19 cellular contexts compared by ENCODE assay signal in genomic region chr2:30338475-30338874, GRCh38.
DNase-seq lines count a peak whose midpoint lies in the region; ATAC-seq and TF ChIP-seq lines count a peak whose summit lies in the region.
"Had no signal": no experiment of that assay in that cellular context is flagged by ENCODE, and none has a peak within 500 bp of the region (broad histone marks: within the 10 kb centered on the region; RNA-seq: fewer than 3 reads in every experiment).

No MANE protein-coding gene starts in this region.

- H3K27me3 Mint-ChIP-seq in CD4-positive, alpha-beta memory T cell, result no peaks in the 10 kb centered on the region
- H3K27me3 Mint-ChIP-seq in activated B cell treated with CpG ODN at 0.5 μM for 24 hours (no peaks in the 10 kb centered on the region), memory B cell (no peaks in the 10 kb centered on the region)

- H3K4me2 ChIP-seq in BLaER1 treated with 17β-estradiol and CSF1 and Interleukin-3, amounts not matched to agents 10 nM and 100 nM, result peak overlapping the region in 8 of 11 experiments; percentile 84 to 93 (median 92); a peak in 13 of 22 replicates

- H3K36me3 Mint-ChIP-seq in CD4-positive, alpha-beta memory T cell, result peaks cover 0 to 5% of the 10 kb centered on the region in 2 donors
- H3K36me3 Mint-ChIP-seq in activated B cell treated with CpG ODN at 0.5 μM for 24 hours (ENCODE audit: low read depth), result peaks cover 11% of the 10 kb centered on the region
- H3K36me3 Mint-ChIP-seq in memory B cell, result peaks cover 10% of the 10 kb centered on the region

- H3K4me1 ChIP-seq in BLaER1 treated with 17β-estradiol and CSF1 and Interleukin-3, amounts not matched to agents 10 nM and 100 nM, result peaks cover 40 to 63% (median 54%) of the 10 kb centered on the region in 10 experiments
- H3K4me1 ChIP-seq in CD4-positive, alpha-beta memory T cell (ENCODE audit: insufficient read depth, low read length), result peaks cover 60% of the 10 kb centered on the region

- H3K9me3 Mint-ChIP-seq in CD4-positive, alpha-beta memory T cell, result peaks cover 0 to 7% (median 2%) of the 10 kb centered on the region in 8 donors
- H3K9me3 Mint-ChIP-seq in activated B cell treated with CpG ODN at 0.5 μM for 24 hours (peaks cover 11% of the 10 kb centered on the region), memory B cell (peaks cover 10% of the 10 kb centered on the region)

- CTCF ChIA-PET in CD4-positive, alpha-beta memory T cell (lab: Charles Lee; ENCODE audit: partially characterized antibody), result interaction anchor here (5.1 to 6.5 kb wide), 4 partner anchors 70 to 137 kb away, joined by 31 to 85 read pairs (median 60); partner anchors contain the start of gene LBH
- CTCF ChIA-PET in activated B cell treated with CpG ODN at 0.5 μM for 24 hours (lab: Charles Lee), result no interaction called here

- TF ChIP-seq CTCF in activated B cell treated with CpG ODN at 0.5 μM for 24 hours (IDR thresholded peaks at IDR 0.05), result no peak

- H3K36me3 ChIP-seq in BLaER1 treated with 17β-estradiol and CSF1 and Interleukin-3, amounts not matched to agents 10 nM and 100 nM, result no peaks in the 10 kb centered on the region
- H3K36me3 ChIP-seq in CD4-positive, alpha-beta memory T cell (ENCODE audit: insufficient read depth, low read length), result no peaks in the 10 kb centered on the region
- H3K36me3 ChIP-seq: ascending aorta had no signal

- peak overlapping the region; percentile 94 to 97 (median 96) for H3K27ac Mint-ChIP-seq in CD4-positive, alpha-beta memory T cell
- H3K27ac Mint-ChIP-seq in activated B cell treated with CpG ODN at 0.5 μM for 24 hours (peak overlapping the region; percentile 98), memory B cell (peak overlapping the region; percentile 93)

- H3K27ac ChIP-seq in BLaER1 treated with 17β-estradiol and CSF1 and Interleukin-3, amounts not matched to agents 10 nM and 100 nM, result peak overlapping the region in 4 of 11 experiments; percentile 39 to 83 (median 75); a peak in 7 of 22 replicates
- H3K27ac ChIP-seq in CD4-positive, alpha-beta memory T cell (ENCODE audit: low read depth, low read length), result peak overlapping the region; percentile 58
- H3K27ac ChIP-seq: ascending aorta, SK-N-MC had no signal

- no peaks in the 10 kb centered on the region for H3K27me3 ChIP-seq in BLaER1 treated with 17β-estradiol and CSF1 and Interleukin-3, amounts not matched to agents 10 nM and 100 nM
- no peaks in the 10 kb centered on the region for H3K27me3 ChIP-seq in CD4-positive, alpha-beta memory T cell (ENCODE audit: insufficient read depth, low read length)
- H3K27me3 ChIP-seq: ascending aorta had no signal

- ATAC-seq in activated B cell treated with CpG ODN at 0.5 μM for 24 hours (ENCODE audit: low read depth), result no peak
- ATAC-seq in memory B cell (ENCODE audit: low read depth), result no peak
- ATAC-seq: left ventricle myocardium superior had no signal

- H3K4me1 Mint-ChIP-seq in CD4-positive, alpha-beta memory T cell, result peaks cover 55 to 62% (median 59%) of the 10 kb centered on the region in 4 donors
- H3K4me1 Mint-ChIP-seq in activated B cell treated with CpG ODN at 0.5 μM for 24 hours (peaks cover 84% of the 10 kb centered on the region), memory B cell (peaks cover 70% of the 10 kb centered on the region)

- POLR2A ChIA-PET in CD4-positive, alpha-beta memory T cell (lab: Charles Lee; ENCODE audit: partially characterized antibody), result interaction anchor here (0.8 to 8.9 kb wide), 7 partner anchors 23 to 191 kb away, joined by 4 to 264 read pairs (median 16); partner anchors contain the start of genes LBH and YPEL5
- POLR2A ChIA-PET in activated B cell treated with CpG ODN at 0.5 μM for 24 hours (lab: Charles Lee), result interaction anchor here (0.6 to 7.6 kb wide), 3 partner anchors 34 to 105 kb away, joined by 4 to 147 read pairs (median 9); partner anchors contain the start of gene LBH

- H3K9me3 ChIP-seq in BLaER1 treated with 17β-estradiol and CSF1 and Interleukin-3, amounts not matched to agents 10 nM and 100 nM (replicated peaks in 1 of 11), result peaks cover 17 to 28% (median 24%) of the 10 kb centered on the region in 11 experiments
- no peaks in the 10 kb centered on the region for H3K9me3 ChIP-seq in CD4-positive, alpha-beta memory T cell (ENCODE audit: control insufficient read depth in 1 of 2, low read length in 2 of 2)
- H3K9me3 ChIP-seq: ascending aorta had no signal

- no peaks in the 10 kb centered on the region for H4K20me1 ChIP-seq in BLaER1 treated with 17β-estradiol and CSF1 and Interleukin-3, amounts not matched to agents 10 nM and 100 nM

- no peak overlapping the region for H3K4me3 ChIP-seq in BLaER1 treated with 17β-estradiol and CSF1 and Interleukin-3, amounts not matched to agents 10 nM and 100 nM
- no peak overlapping the region for H3K4me3 ChIP-seq in CD4-positive, alpha-beta memory T cell (ENCODE audit: low read length in 2 of 2)
- H3K4me3 ChIP-seq: ascending aorta, SK-N-MC had no signal

- intact Hi-C loops in CD4-positive, alpha-beta memory T cell (cut with micrococcal nuclease), result loop anchor here (10.0 kb wide), 1 partner anchor 136 kb away; no protein-coding TSS in a partner anchor
- intact Hi-C loops in activated B cell treated with CpG ODN at 0.5 μM for 24 hours (cut with micrococcal nuclease), result no loop called here

- peak overlapping the region in 1 of 11 experiments; percentile 61; a peak in 1 of 22 replicates for H3K9ac ChIP-seq in BLaER1 treated with 17β-estradiol and CSF1 and Interleukin-3, amounts not matched to agents 10 nM and 100 nM

- no peak for DNase-seq in CD4-positive, alpha-beta memory T cell
- no peak for DNase-seq in activated B cell treated with CpG ODN at 0.5 μM for 24 hours
- no peak for DNase-seq in memory B cell (ENCODE audit: low spot score in 2 of 2)
- no peak for DNase-seq in DMS79 treated with DMSO at 0.1 percent for 48 hours (lab: John Stamatoyannopoulos, UW)
- DNase-seq in pons (ENCODE audit: low spot score), result no peak
- no peak for DNase-seq in occipital lobe (lab: John Stamatoyannopoulos, UW)
- DNase-seq: AML-193; DMS 273 treated with DMSO at 0.1 percent for 48 hours; effector memory CD4-positive, alpha-beta T cell; glutamatergic neuron; left ventricle myocardium superior; NCI-H1436; NCI-H2171; posterior cingulate gyrus; stimulated activated CD4-positive, alpha-beta T cell treated with anti-CD3 and anti-CD28 coated beads, Interleukin-2, amount 100 ng/mL, for 24 hours; substantia nigra had no signal

- peak overlapping the region in 4 of 8 donors; percentile 10 to 86 (median 50) for H3K4me3 Mint-ChIP-seq in CD4-positive, alpha-beta memory T cell
- peak overlapping the region; percentile 24 for H3K4me3 Mint-ChIP-seq in activated B cell treated with CpG ODN at 0.5 μM for 24 hours
- H3K4me3 Mint-ChIP-seq in memory B cell, result no peak overlapping the region
